In genomic region chr12:70849265-70849960, GRCh38 we compare ENCODE assay signal across 8 cellular contexts.
A peak's percentile ranks its signal among the peaks of the same experiment; 100 is the strongest.
DNase-seq lines count a peak whose midpoint lies in the region; ATAC-seq, FAIRE-seq and TF ChIP-seq lines count a peak whose summit lies in the region.

No MANE protein-coding gene starts in this region.

- no peak overlapping the region for H3K27ac ChIP-seq in left ventricle myocardium inferior (replicated peaks)

- H3K4me1 ChIP-seq in left ventricle myocardium inferior: peaks cover 6% of the 10 kb centered on the region

- no peaks in the 10 kb centered on the region for H3K36me3 ChIP-seq in left ventricle myocardium inferior

- H3K27me3 ChIP-seq in left ventricle myocardium inferior (ENCODE audit: low read depth): no peaks in the 10 kb centered on the region

- peak; percentile 53 for TF ChIP-seq CTCF in left ventricle myocardium inferior (IDR thresholded peaks at IDR 0.05; ENCODE audit: borderline replicate concordance)

- H3K9me3 ChIP-seq in left ventricle myocardium inferior (replicated peaks): no peaks in the 10 kb centered on the region

- ATAC-seq in left cardiac atrium: no peak
- ATAC-seq in sciatic nerve: no peak
- ATAC-seq in GM21825 (IDR thresholded peaks at IDR 0.05; ENCODE audit: unreplicated experiment): no peak

- intact Hi-C loops in left ventricle myocardium inferior (cut with micrococcal nuclease) (no loop called here), left cardiac atrium (cut with DNase I) (no loop called here), sciatic nerve (cut with DNase I) (no loop called here)

- DNase-seq in left ventricle myocardium inferior (no peak), left cardiac atrium (no peak), RPMI7951 (ENCODE audit: low read depth) (peak; percentile 8), globus pallidus (ENCODE audit: low spot score) (peak; percentile 61), urothelium cell line (ENCODE audit: low spot score) (peak; percentile 12), sciatic nerve (ENCODE audit: low spot score) (no peak)
- DNase-seq in stimulated activated naive CD4-positive, alpha-beta T cell treated with Interleukin-2 at 50 U/mL for 16 hours (lab: John Stamatoyannopoulos, UW): no peak

- no peak for FAIRE-seq in urothelium cell line (lab: Jason Lieb, UNC)

- no peak overlapping the region for H3K4me3 ChIP-seq in left ventricle myocardium inferior

Comparison
In these comparisons a context has a peak if more than half of its experiments do, and no peak if none do; other contexts are left out.
1. DNase-seq: peak in RPMI7951 (single experiment), globus pallidus (single experiment) and urothelium cell line (single experiment); none in left ventricle myocardium inferior (single experiment), left cardiac atrium (single experiment), stimulated activated naive CD4-positive, alpha-beta T cell treated with Interleukin-2 at 50 U/mL for 16 hours (single experiment) and sciatic nerve (single experiment).